Comparison of ENCODE assay signal across 1 cellular context in the genomic region with DNA sequence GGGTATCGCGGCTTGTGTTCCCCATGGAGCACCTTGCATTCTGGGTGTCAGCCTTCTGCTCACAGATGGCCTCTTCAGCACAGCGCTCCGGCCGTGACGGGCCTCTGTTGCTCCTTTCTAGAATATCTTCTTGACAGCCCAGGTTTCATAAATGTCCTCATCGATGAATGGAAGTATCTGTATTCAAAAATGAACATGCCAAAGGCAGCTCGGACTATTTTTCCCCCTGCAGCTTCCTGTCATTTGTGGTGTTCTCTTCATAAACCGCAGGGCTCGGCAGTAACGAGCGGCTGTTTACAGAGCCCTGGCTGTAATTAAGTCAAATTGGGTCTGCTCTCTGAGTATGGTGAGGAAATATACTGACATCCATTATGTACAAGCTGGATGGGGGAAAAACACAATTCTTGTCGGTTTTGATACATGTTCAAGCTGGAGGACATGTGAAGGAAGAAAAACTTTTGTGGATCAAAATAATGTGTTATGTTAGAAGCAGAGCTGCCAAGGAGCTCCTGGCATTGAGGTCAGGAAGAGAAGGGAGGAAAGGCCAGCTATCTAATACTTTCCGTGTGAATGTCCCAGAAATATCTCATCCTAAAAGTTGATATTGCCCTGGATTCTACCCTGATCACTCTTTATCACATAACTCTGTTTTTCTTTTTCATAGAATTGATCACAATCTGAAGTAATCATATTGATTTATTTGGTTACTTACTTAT.
TF ChIP-seq lines count a peak whose summit lies in the region.

No MANE protein-coding gene starts in this region.

TF ChIP-seq in HepG2, 621 proteins besides CTCF, POLR2A, EP300 and RAD21 (continued from another document):
- TF ChIP-seq, protein P1, sequence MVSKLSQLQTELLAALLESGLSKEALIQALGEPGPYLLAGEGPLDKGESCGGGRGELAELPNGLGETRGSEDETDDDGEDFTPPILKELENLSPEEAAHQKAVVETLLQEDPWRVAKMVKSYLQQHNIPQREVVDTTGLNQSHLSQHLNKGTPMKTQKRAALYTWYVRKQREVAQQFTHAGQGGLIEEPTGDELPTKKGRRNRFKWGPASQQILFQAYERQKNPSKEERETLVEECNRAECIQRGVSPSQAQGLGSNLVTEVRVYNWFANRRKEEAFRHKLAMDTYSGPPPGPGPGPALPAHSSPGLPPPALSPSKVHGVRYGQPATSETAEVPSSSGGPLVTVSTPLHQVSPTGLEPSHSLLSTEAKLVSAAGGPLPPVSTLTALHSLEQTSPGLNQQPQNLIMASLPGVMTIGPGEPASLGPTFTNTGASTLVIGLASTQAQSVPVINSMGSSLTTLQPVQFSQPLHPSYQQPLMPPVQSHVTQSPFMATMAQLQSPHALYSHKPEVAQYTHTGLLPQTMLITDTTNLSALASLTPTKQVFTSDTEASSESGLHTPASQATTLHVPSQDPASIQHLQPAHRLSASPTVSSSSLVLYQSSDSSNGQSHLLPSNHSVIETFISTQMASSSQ (IDR thresholded peaks at IDR 0.05; ENCODE audit: low read depth) = no peak
- TF ChIP-seq, protein P1 (CRISPR knock-in tag; IDR thresholded peaks at IDR 0.05; ENCODE audit: borderline replicate concordance) = no peak
- no peak for TF ChIP-seq ZNF703 (CRISPR knock-in tag; IDR thresholded peaks at IDR 0.05; ENCODE audit: borderline replicate concordance)
- TF ChIP-seq, protein P2, sequence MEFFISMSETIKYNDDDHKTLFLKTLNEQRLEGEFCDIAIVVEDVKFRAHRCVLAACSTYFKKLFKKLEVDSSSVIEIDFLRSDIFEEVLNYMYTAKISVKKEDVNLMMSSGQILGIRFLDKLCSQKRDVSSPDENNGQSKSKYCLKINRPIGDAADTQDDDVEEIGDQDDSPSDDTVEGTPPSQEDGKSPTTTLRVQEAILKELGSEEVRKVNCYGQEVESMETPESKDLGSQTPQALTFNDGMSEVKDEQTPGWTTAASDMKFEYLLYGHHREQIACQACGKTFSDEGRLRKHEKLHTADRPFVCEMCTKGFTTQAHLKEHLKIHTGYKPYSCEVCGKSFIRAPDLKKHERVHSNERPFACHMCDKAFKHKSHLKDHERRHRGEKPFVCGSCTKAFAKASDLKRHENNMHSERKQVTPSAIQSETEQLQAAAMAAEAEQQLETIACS (CRISPR knock-in tag; IDR thresholded peaks at IDR 0.05) = no peak
- TF ChIP-seq TAF15 (IDR thresholded peaks at IDR 0.05; ENCODE audit: low read depth, low read length, poor library complexity, severe bottlenecking) = no peak
- no peak for TF ChIP-seq BRD4 (CRISPR knock-in tag; IDR thresholded peaks at IDR 0.05)
- TF ChIP-seq, protein P3, sequence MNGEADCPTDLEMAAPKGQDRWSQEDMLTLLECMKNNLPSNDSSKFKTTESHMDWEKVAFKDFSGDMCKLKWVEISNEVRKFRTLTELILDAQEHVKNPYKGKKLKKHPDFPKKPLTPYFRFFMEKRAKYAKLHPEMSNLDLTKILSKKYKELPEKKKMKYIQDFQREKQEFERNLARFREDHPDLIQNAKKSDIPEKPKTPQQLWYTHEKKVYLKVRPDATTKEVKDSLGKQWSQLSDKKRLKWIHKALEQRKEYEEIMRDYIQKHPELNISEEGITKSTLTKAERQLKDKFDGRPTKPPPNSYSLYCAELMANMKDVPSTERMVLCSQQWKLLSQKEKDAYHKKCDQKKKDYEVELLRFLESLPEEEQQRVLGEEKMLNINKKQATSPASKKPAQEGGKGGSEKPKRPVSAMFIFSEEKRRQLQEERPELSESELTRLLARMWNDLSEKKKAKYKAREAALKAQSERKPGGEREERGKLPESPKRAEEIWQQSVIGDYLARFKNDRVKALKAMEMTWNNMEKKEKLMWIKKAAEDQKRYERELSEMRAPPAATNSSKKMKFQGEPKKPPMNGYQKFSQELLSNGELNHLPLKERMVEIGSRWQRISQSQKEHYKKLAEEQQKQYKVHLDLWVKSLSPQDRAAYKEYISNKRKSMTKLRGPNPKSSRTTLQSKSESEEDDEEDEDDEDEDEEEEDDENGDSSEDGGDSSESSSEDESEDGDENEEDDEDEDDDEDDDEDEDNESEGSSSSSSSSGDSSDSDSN (CRISPR knock-in tag; IDR thresholded peaks at IDR 0.05) = no peak
- no peak for TF ChIP-seq ISX (CRISPR knock-in tag; conservative IDR thresholded peaks at IDR 0.05)
- TF ChIP-seq, protein P4, sequence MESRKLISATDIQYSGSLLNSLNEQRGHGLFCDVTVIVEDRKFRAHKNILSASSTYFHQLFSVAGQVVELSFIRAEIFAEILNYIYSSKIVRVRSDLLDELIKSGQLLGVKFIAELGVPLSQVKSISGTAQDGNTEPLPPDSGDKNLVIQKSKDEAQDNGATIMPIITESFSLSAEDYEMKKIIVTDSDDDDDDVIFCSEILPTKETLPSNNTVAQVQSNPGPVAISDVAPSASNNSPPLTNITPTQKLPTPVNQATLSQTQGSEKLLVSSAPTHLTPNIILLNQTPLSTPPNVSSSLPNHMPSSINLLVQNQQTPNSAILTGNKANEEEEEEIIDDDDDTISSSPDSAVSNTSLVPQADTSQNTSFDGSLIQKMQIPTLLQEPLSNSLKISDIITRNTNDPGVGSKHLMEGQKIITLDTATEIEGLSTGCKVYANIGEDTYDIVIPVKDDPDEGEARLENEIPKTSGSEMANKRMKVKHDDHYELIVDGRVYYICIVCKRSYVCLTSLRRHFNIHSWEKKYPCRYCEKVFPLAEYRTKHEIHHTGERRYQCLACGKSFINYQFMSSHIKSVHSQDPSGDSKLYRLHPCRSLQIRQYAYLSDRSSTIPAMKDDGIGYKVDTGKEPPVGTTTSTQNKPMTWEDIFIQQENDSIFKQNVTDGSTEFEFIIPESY (CRISPR knock-in tag; IDR thresholded peaks at IDR 0.05) = no peak
- TF ChIP-seq SYNCRIP (IDR thresholded peaks at IDR 0.05; ENCODE audit: insufficient read depth, low read depth, low read length) = no peak
- no peak for TF ChIP-seq ELF4 (CRISPR knock-in tag; IDR thresholded peaks at IDR 0.05; ENCODE audit: borderline replicate concordance)
- no peak for TF ChIP-seq FOXC1 (CRISPR knock-in tag; IDR thresholded peaks at IDR 0.05; ENCODE audit: borderline replicate concordance)
TF ChIP-seq in HepG2: peak in this region for 0.
